ENCODE assay signal across 20 cellular contexts in the genomic region with DNA sequence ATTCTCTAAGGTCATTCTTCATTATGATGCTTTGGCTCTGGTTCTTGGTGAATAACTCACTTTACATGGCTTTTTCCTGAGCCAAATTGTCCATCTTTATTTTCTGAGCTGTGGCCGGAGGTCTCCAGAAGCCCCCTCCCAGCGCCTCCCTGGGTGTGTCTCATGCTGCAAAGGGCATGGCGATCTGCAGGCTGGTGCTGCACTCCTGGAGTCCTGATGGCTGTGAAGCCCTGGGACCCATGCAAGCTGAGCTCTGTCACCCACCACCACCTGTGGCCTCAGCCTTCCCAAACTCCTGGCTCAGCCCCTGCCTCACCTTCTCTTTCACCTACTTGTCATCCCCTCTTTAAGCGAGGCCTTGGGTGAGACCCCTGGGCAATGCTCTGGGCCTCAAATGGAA.
DNase-seq lines count a peak whose midpoint lies in the region; ATAC-seq, FAIRE-seq and TF ChIP-seq lines count a peak whose summit lies in the region.
"Had no signal": no experiment of that assay in that cellular context is flagged by ENCODE, and none has a peak within 500 bp of the region (broad histone marks: within the 10 kb centered on the region; RNA-seq: fewer than 3 reads in every experiment).

No MANE protein-coding gene starts in this region.

- H2BK12ac ChIP-seq in H1 (ENCODE audit: low read depth, low read length), result no peak overlapping the region

- H3K9me3 ChIP-seq in A549 (0 out of 3 replicates have a peak, but pooled peaks cover 2% of the 10 kb centered on the region), HEK293 (ENCODE audit: control insufficient read depth, insufficient read depth, low read depth, low read length) (no peaks in the 10 kb centered on the region), H1 (ENCODE audit: insufficient read depth in 2 of 2, low read depth in 1 of 2, low read length in 1 of 2) (no peaks in the 10 kb centered on the region)
- H3K9me3 ChIP-seq: SJCRH30 had no signal

- no peak overlapping the region for H2BK5ac ChIP-seq in H1 (ENCODE audit: low read depth, low read length)

- no peak overlapping the region for H3K23ac ChIP-seq in H1 (ENCODE audit: insufficient read length)

- H3K14ac ChIP-seq in H1 (ENCODE audit: insufficient read length), result no peak overlapping the region

- H2BK120ac ChIP-seq in H1 (replicated peaks; ENCODE audit: low read depth, low read length), result no peak overlapping the region

- H3K56ac ChIP-seq in H1 (replicated peaks; ENCODE audit: insufficient read length, low read depth, low read length), result no peak overlapping the region

- H3K4ac ChIP-seq in H1 (replicated peaks; ENCODE audit: insufficient read length, low read depth, low read length), result no peak overlapping the region

- TF ChIP-seq EP300 in A549 (IDR thresholded peaks at IDR 0.05) (no peak), H1 (IDR thresholded peaks at IDR 0.05; ENCODE audit: borderline replicate concordance in 1 of 2, low read depth in 2 of 2, low read length in 2 of 2) (no peak)

- no peak overlapping the region for H3K9ac ChIP-seq in H1 (replicated peaks in 1 of 4; ENCODE audit: extremely low read depth in 1 of 4, low read depth in 3 of 4, low read length in 3 of 4)

- no peaks in the 10 kb centered on the region for H3K23me2 ChIP-seq in H1 (ENCODE audit: low read depth, low read length)

- H3K4me1 ChIP-seq in A549 (peaks cover 79% of the 10 kb centered on the region), HEK293 (ENCODE audit: control insufficient read depth, insufficient read depth, low read length) (peaks cover 14% of the 10 kb centered on the region), H1 (replicated peaks in 1 of 4; ENCODE audit: control insufficient read depth in 3 of 4, insufficient read depth in 4 of 4, low read length in 3 of 4) (peaks cover 0 to 4% (median 2%) of the 10 kb centered on the region in 4 experiments; a peak in 3 of 7 replicates)

- ATAC-seq in A549 (no peak), HG03095 (IDR thresholded peaks at IDR 0.05; ENCODE audit: unreplicated experiment) (no peak)
- ATAC-seq: K562 had no signal

- no peak overlapping the region for H4K8ac ChIP-seq in H1 (ENCODE audit: extremely low read depth, insufficient read depth, low read length)

- TF ChIP-seq POLR2A in A549 (IDR thresholded peaks at IDR 0.05; ENCODE audit: low read length) (no peak), H1 (IDR thresholded peaks at IDR 0.05; ENCODE audit: control extremely low read depth in 1 of 2, low read depth in 2 of 2, low read length in 2 of 2) (no peak)

- peak overlapping the region; percentile 96 for H3K27ac ChIP-seq in A549
- no peak overlapping the region for H3K27ac ChIP-seq in HEK293 (ENCODE audit: extremely low read depth, low read depth, low read length)
- no peak overlapping the region for H3K27ac ChIP-seq in H1 (ENCODE audit: low read depth, low read length)
- peak overlapping the region in 14 of 21 experiments; percentile 28 to 89 (median 75) for H3K27ac ChIP-seq in skin epidermis
- H3K27ac ChIP-seq: SJCRH30 had no signal

- H2BK15ac ChIP-seq in H1 (ENCODE audit: low read length), result peak overlapping the region; percentile 95; the same call in 1 of the 2 replicates

- H2AFZ ChIP-seq in H1 (ENCODE audit: low read length), result no peak overlapping the region

- CTCF ChIA-PET in A549 (lab: Yijun Ruan, JAX), result interaction anchor here (0.7 to 1.6 kb wide), 5 partner anchors 10 to 93 kb away, joined by 3 read pairs; no protein-coding TSS in a partner anchor
- CTCF ChIA-PET in HEK293 (lab: Yijun Ruan, JAX), result no interaction called here
- CTCF ChIA-PET in H1 (lab: Charles Lee; ENCODE audit: partially characterized antibody), result interaction anchor here (1.1 kb wide), 1 partner anchor 191 kb away, joined by 3 read pairs; no protein-coding TSS in a partner anchor

- no peak for TF ChIP-seq CTCF in A549 (IDR thresholded peaks at IDR 0.05)
- TF ChIP-seq CTCF in HEK293 (tag by site-specific recombination; IDR thresholded peaks at IDR 0.05), result no peak
- TF ChIP-seq CTCF in H1 (IDR thresholded peaks at IDR 0.05; ENCODE audit: control extremely low read depth in 1 of 3, insufficient read depth in 1 of 3, low read depth in 1 of 3, low read length in 3 of 3), result no peak

- H3K4me3 ChIP-seq in A549, result no peak overlapping the region
- no peak overlapping the region for H3K4me3 ChIP-seq in HEK293 (ENCODE audit: low read depth, low read length)
- H3K4me3 ChIP-seq in H1 (ENCODE audit: extremely low read depth in 1 of 4, insufficient read depth in 2 of 4, low read depth in 3 of 4, low read length in 4 of 4), result no peak overlapping the region
- H3K4me3 ChIP-seq in skin epidermis, result no peak overlapping the region
- H3K4me3 ChIP-seq: K562 had no signal

- no peaks in the 10 kb centered on the region for H3K79me1 ChIP-seq in H1 (ENCODE audit: low read depth, low read length)

- H3K18ac ChIP-seq in H1 (ENCODE audit: extremely low read depth, low read length), result no peak overlapping the region; the same call in 1 of the 2 replicates

- TF ChIP-seq RAD21 in A549 (conservative IDR thresholded peaks at IDR 0.05 in 1 of 2, IDR thresholded peaks at IDR 0.05 in 1 of 2) (no peak), H1 (IDR thresholded peaks at IDR 0.05 in 1 of 2, conservative IDR thresholded peaks at IDR 0.05 in 1 of 2; ENCODE audit: low read depth in 2 of 2, low read length in 2 of 2) (no peak)

- H4K91ac ChIP-seq in H1 (replicated peaks; ENCODE audit: insufficient read length, low read length), result no peak overlapping the region

- DNase-seq in A549 (ENCODE audit: low read depth in 1 of 2, low spot score in 1 of 2) (no peak), H1 (ENCODE audit: low read depth in 1 of 2, low spot score in 2 of 2) (no peak), UCSD-AML1 (lab: John Stamatoyannopoulos, UW; ENCODE audit: unreplicated experiment) (no peak), foreskin melanocyte (no peak)
- DNase-seq: AML-193; COR-L47; GF-D8; NCI-H1417; NCI-H187 treated with DMSO at 0.1 percent for 48 hours; NCI-H2171; NCI-H446; NK-92 treated with Interleukin-12 subunit alpha and Interleukin-12 subunit beta, amount 100 ng/mL, for 24 hours; SJCRH30 had no signal

- no peaks in the 10 kb centered on the region for H4K20me1 ChIP-seq in H1 (replicated peaks in 1 of 2; ENCODE audit: control insufficient read depth in 1 of 2, insufficient read depth in 2 of 2, low read length in 2 of 2)

- H3K36me3 ChIP-seq in HEK293 (ENCODE audit: control insufficient read depth in 2 of 2, insufficient read depth in 1 of 2, low read length in 2 of 2) (no peaks in the 10 kb centered on the region), H1 (ENCODE audit: control insufficient read depth in 2 of 4, insufficient read depth in 4 of 4, low read length in 3 of 4) (no peaks in the 10 kb centered on the region)
- H3K36me3 ChIP-seq: SJCRH30 had no signal

- no peaks in the 10 kb centered on the region for H3K79me2 ChIP-seq in H1 (ENCODE audit: control insufficient read depth in 1 of 2, insufficient read depth in 2 of 2, low read length in 2 of 2)

- POLR2A ChIA-PET in A549 (lab: Yijun Ruan, JAX), result no interaction called here
- POLR2A ChIA-PET in HEK293 (lab: Yijun Ruan, JAX), result no interaction called here
- POLR2A ChIA-PET in H1 (lab: Charles Lee; ENCODE audit: partially characterized antibody), result interaction anchor here (1.0 kb wide), 1 partner anchor 9 kb away, joined by 3 read pairs; no protein-coding TSS in a partner anchor

- 86% methylated on average over 4 of the region's 4 CpGs for WGBS in A549 (ENCODE audit: missing lambda C conversion rate)
- 92% methylated on average over 4 of the region's 4 CpGs; no CpG with 5 or more reads in 1 of the 2 experiments for WGBS in H1 (ENCODE audit: extremely low coverage in 1 of 2, insufficient coverage in 1 of 2, insufficient read length in 1 of 2, insufficient replicate concordance in 2 of 2, low coverage in 1 of 2, low lambda C conversion rate in 2 of 2, missing lambda C conversion rate in 1 of 2), 2 experiments

- no peak for FAIRE-seq in A549 (lab: Jason Lieb, UNC)
- FAIRE-seq in H1 (lab: Jason Lieb, UNC), result no peak
- FAIRE-seq: GM12891, GM18507, H54, K562 had no signal

- H2BK20ac ChIP-seq in H1 (ENCODE audit: low read length), result no peak overlapping the region

- no peak overlapping the region for H3K4me2 ChIP-seq in A549
- H3K4me2 ChIP-seq in H1 (ENCODE audit: insufficient read depth in 1 of 2, low read depth in 2 of 2, low read length in 2 of 2), result no peak overlapping the region

- no peaks in the 10 kb centered on the region for H3K27me3 ChIP-seq in H1 (replicated peaks in 1 of 4; ENCODE audit: control insufficient read depth in 3 of 4, extremely low read depth in 1 of 4, insufficient read depth in 3 of 4, low read length in 3 of 4)
- H3K27me3 ChIP-seq: SJCRH30 had no signal

- H2AK5ac ChIP-seq in H1 (ENCODE audit: low read depth, low read length), result no peak overlapping the region

- no peak overlapping the region for H4K5ac ChIP-seq in H1 (ENCODE audit: insufficient read length, low read depth, low read length)

TF ChIP-seq in A549, 52 proteins besides CTCF, POLR2A, EP300 and RAD21:
- TF ChIP-seq NR3C1 (IDR thresholded peaks at IDR 0.05) (no peak), ZFP36 (IDR thresholded peaks at IDR 0.05; ENCODE audit: borderline replicate concordance, partially characterized antibody) (no peak), RARB (CRISPR knock-in tag; IDR thresholded peaks at IDR 0.05) (no peak), GATA3 (IDR thresholded peaks at IDR 0.05; ENCODE audit: borderline replicate concordance) (no peak), CBX8 (IDR thresholded peaks at IDR 0.05) (no peak), RFX5 (IDR thresholded peaks at IDR 0.05) (no peak)
TF ChIP-seq in A549: peak in this region for 0.

TF ChIP-seq in HEK293, 187 proteins besides CTCF, POLR2A, EP300 and RAD21:
- TF ChIP-seq ZFP69B (tag by site-specific recombination; IDR thresholded peaks at IDR 0.05) (no peak), ZNF624 (tag by site-specific recombination; IDR thresholded peaks at IDR 0.05) (no peak), SCRT2 (tag by site-specific recombination; IDR thresholded peaks at IDR 0.05) (peak; percentile 24; the same call in 1 of the 2 replicates)

TF ChIP-seq in H1, 55 proteins besides CTCF, POLR2A, EP300 and RAD21 (continues in another document):
- TF ChIP-seq SP2 (IDR thresholded peaks at IDR 0.05; ENCODE audit: low read length) (no peak), RFX5 (IDR thresholded peaks at IDR 0.05; ENCODE audit: borderline replicate concordance, low read depth, low read length) (no peak), RNF2 (IDR thresholded peaks at IDR 0.05; ENCODE audit: borderline replicate concordance, low read depth, low read length, missing control alignments, poor library complexity, severe bottlenecking) (no peak), SP4 (IDR thresholded peaks at IDR 0.05; ENCODE audit: low read length) (no peak), JUND (IDR thresholded peaks at IDR 0.05; ENCODE audit: low read length) (no peak), BACH1 (IDR thresholded peaks at IDR 0.05; ENCODE audit: low read length) (no peak), TBP (IDR thresholded peaks at IDR 0.05; ENCODE audit: low read depth, low read length) (no peak), CREB1 (IDR thresholded peaks at IDR 0.05) (no peak), CTBP2 (IDR thresholded peaks at IDR 0.05; ENCODE audit: borderline replicate concordance, insufficient read depth, insufficient read length, low read length) (no peak)

Comparison
In these comparisons a context has a peak if more than half of its experiments do, and no peak if none do; other contexts are left out.
1. H3K27ac ChIP-seq: peak in A549 (2 of 2) and skin epidermis (14 of 21); none in HEK293 (single experiment) and H1 (single experiment).